1 cellular context compared by ENCODE assay signal in the genomic region with DNA sequence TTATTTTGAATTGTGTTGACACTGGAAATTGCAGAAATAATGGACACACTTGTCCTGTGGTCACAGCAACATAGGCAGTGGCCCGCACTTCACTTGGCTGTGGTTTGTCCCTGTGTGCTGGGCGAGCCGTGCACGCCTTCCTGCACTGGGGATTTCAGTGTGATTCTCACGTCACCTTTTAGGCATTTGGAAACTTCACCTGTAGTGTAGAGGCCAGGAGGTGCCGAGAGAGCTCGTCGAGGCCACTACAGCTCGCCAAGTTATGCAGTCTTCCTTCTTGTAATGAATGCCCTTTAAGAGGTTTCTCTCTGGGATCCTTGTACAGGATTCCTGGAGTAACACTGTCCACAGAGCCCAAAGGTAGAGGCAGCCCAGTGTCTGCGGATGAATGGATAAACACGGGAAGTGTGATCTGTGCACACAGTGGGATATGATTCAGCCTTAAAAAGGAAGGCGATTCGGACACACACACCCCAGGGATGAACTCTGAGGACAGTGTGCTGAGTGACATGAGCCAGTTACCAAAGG.
TF ChIP-seq lines count a peak whose summit lies in the region.

No MANE protein-coding gene starts in this region.

TF ChIP-seq in A549, 52 proteins besides CTCF, POLR2A, EP300 and RAD21 (continued from another document):
- no peak for TF ChIP-seq BCL3 (IDR thresholded peaks at IDR 0.05)
- TF ChIP-seq GATA3 (IDR thresholded peaks at IDR 0.05; ENCODE audit: borderline replicate concordance) = 0 out of 2 replicates have a peak, but pooled peaks have one; percentile 37
- TF ChIP-seq CHD2 (IDR thresholded peaks at IDR 0.05; ENCODE audit: low read length, partially characterized antibody) = no peak
- no peak for TF ChIP-seq CEBPB (IDR thresholded peaks at IDR 0.05)
- no peak for TF ChIP-seq FOSL2 (IDR thresholded peaks at IDR 0.05)
- peak; percentile 58; the same call in 1 of the 2 replicates for TF ChIP-seq FOSL2 (CRISPR knock-in tag; IDR thresholded peaks at IDR 0.05)
- TF ChIP-seq, protein P1, sequence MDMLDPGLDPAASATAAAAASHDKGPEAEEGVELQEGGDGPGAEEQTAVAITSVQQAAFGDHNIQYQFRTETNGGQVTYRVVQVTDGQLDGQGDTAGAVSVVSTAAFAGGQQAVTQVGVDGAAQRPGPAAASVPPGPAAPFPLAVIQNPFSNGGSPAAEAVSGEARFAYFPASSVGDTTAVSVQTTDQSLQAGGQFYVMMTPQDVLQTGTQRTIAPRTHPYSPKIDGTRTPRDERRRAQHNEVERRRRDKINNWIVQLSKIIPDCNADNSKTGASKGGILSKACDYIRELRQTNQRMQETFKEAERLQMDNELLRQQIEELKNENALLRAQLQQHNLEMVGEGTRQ (IDR thresholded peaks at IDR 0.05) = no peak
- TF ChIP-seq ZFP36 (IDR thresholded peaks at IDR 0.05; ENCODE audit: borderline replicate concordance, partially characterized antibody) = no peak
- TF ChIP-seq EHMT2 (IDR thresholded peaks at IDR 0.05; ENCODE audit: low read depth) = no peak
- TF ChIP-seq CBX8 (IDR thresholded peaks at IDR 0.05) = no peak
- no peak for TF ChIP-seq TP53 (CRISPR knock-in tag; IDR thresholded peaks at IDR 0.05)
- no peak for TF ChIP-seq NFE2L2 (conservative IDR thresholded peaks at IDR 0.05; ENCODE audit: low read length)
- no peak for TF ChIP-seq BHLHE40 (IDR thresholded peaks at IDR 0.05; ENCODE audit: low read depth, low read length)
- no peak for TF ChIP-seq SREBF2 (IDR thresholded peaks at IDR 0.05)
- no peak for TF ChIP-seq MYC (IDR thresholded peaks at IDR 0.05; ENCODE audit: borderline replicate concordance, low read length)
- TF ChIP-seq, protein P2, sequence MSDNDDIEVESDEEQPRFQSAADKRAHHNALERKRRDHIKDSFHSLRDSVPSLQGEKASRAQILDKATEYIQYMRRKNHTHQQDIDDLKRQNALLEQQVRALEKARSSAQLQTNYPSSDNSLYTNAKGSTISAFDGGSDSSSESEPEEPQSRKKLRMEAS (IDR thresholded peaks at IDR 0.05) = 0 out of 2 replicates have a peak, but pooled peaks have one; percentile 16
- no peak for TF ChIP-seq MAZ (IDR thresholded peaks at IDR 0.05; ENCODE audit: borderline replicate concordance, low read depth, low read length)
- TF ChIP-seq ELK1 (IDR thresholded peaks at IDR 0.05; ENCODE audit: low read depth, low read length) = no peak
- no peak for TF ChIP-seq FOSB (CRISPR knock-in tag; IDR thresholded peaks at IDR 0.05)
